10 cellular contexts compared by ENCODE assay signal in the genomic region with DNA sequence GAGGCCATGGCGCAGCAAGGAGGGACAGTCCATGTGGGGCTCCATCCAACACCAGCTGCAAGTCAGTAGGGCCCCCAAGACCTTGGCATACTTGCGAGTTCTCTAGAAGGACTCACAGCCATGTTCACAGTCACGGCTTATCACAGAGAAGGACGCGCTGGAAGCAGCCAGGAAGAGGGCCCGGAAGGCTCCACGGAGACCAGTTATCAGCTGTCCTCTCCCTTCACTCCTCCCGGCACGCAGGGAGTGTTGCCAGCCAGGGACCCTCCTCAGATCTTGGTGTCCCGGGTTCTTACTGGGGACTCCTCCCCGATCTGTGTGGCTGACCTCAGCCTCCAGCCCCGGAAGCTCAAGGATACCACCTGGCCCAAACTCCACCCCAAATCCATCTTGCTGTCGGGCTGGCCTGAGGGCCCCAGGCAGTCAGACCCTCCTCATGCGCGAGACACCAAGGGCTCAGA.
DNase-seq lines count a peak whose midpoint lies in the region; ATAC-seq, FAIRE-seq and TF ChIP-seq lines count a peak whose summit lies in the region.
"Had no signal": no experiment of that assay in that cellular context is flagged by ENCODE, and none has a peak within 500 bp of the region (broad histone marks: within the 10 kb centered on the region; RNA-seq: fewer than 3 reads in every experiment).

No MANE protein-coding gene starts in this region.

- TF ChIP-seq CTCF in brain microvascular endothelial cell (IDR thresholded peaks at IDR 0.05; ENCODE audit: low read depth, low read length, missing control alignments), result no peak

- no peak for FAIRE-seq in GM12892 (lab: Jason Lieb, UNC)

- peak overlapping the region; percentile 47 for H3K4me3 ChIP-seq in HUES6 (ENCODE audit: low read depth, low read length)
- peak overlapping the region; percentile 24 for H3K4me3 ChIP-seq in brain microvascular endothelial cell (ENCODE audit: low read depth, low read length)

- peak overlapping the region; percentile 69 for H3K9ac ChIP-seq in HUES6 (ENCODE audit: low read length)

- no peak for TF ChIP-seq POLR2A in GM12892 (IDR thresholded peaks at IDR 0.05; ENCODE audit: low read depth, low read length)

- no peaks in the 10 kb centered on the region for H3K27me3 Mint-ChIP-seq in stimulated activated memory B cell treated with anti-CD40 and anti-IgM and Interleukin-4, amounts not matched to agents 10 μg/mL and 1 μg/mL and 100 μg/mL, for 72 hours

- H3K4me1 ChIP-seq in HUES6 (ENCODE audit: control insufficient read depth, insufficient read depth, low read length), result peaks cover 13% of the 10 kb centered on the region

- in situ Hi-C loops in brain microvascular endothelial cell (cut with HindIII; ENCODE audit: low pct_ligation_motif_present, low sequenced_read_pairs), result no loop called here

- H3K4me1 Mint-ChIP-seq in stimulated activated memory B cell treated with anti-CD40 and anti-IgM and Interleukin-4, amounts not matched to agents 10 μg/mL and 1 μg/mL and 100 μg/mL, for 72 hours, result peaks cover 14% of the 10 kb centered on the region

- no peaks in the 10 kb centered on the region for H3K9me3 Mint-ChIP-seq in stimulated activated memory B cell treated with anti-CD40 and anti-IgM and Interleukin-4, amounts not matched to agents 10 μg/mL and 1 μg/mL and 100 μg/mL, for 72 hours

- no peaks in the 10 kb centered on the region for H3K9me3 ChIP-seq in HUES6 (ENCODE audit: control insufficient read depth, insufficient read depth, low read depth, low read length)

- no peak overlapping the region for H3K4me3 Mint-ChIP-seq in stimulated activated memory B cell treated with anti-CD40 and anti-IgM and Interleukin-4, amounts not matched to agents 10 μg/mL and 1 μg/mL and 100 μg/mL, for 72 hours

- no peak overlapping the region for H3K27ac Mint-ChIP-seq in stimulated activated memory B cell treated with anti-CD40 and anti-IgM and Interleukin-4, amounts not matched to agents 10 μg/mL and 1 μg/mL and 100 μg/mL, for 72 hours
- H3K27ac Mint-ChIP-seq: T-cell had no signal

- H3K27ac ChIP-seq in HUES6 (ENCODE audit: low read depth, low read length), result no peak overlapping the region
- no peak overlapping the region for H3K27ac ChIP-seq in brain microvascular endothelial cell

- no peak for DNase-seq in brain microvascular endothelial cell
- peak; percentile 42 for DNase-seq in kidney tubule cell (ENCODE audit: low spot score)
- DNase-seq in DMS79 treated with DMSO at 0.1 percent for 48 hours (lab: John Stamatoyannopoulos, UW), result no peak
- DNase-seq in GM12892 (ENCODE audit: insufficient read length), result no peak
- DNase-seq in NCI-H2081 treated with DMSO at 0.1 percent for 48 hours (lab: John Stamatoyannopoulos, UW), result no peak
- no peak for DNase-seq in activated CD4-positive, CD25-positive, alpha-beta regulatory T cell (lab: John Stamatoyannopoulos, UW)
- DNase-seq: NCI-H1105 treated with DMSO at 0.1 percent for 48 hours had no signal

- no peaks in the 10 kb centered on the region for H3K27me3 ChIP-seq in HUES6 (ENCODE audit: control insufficient read depth, insufficient read depth, low read length)
- no peaks in the 10 kb centered on the region for H3K27me3 ChIP-seq in brain microvascular endothelial cell (replicated peaks)

- peak; percentile 12 for ATAC-seq in stimulated activated memory B cell treated with anti-CD40 and anti-IgM and Interleukin-4, amounts not matched to agents 10 μg/mL and 1 μg/mL and 100 μg/mL, for 72 hours

- H3K36me3 Mint-ChIP-seq in stimulated activated memory B cell treated with anti-CD40 and anti-IgM and Interleukin-4, amounts not matched to agents 10 μg/mL and 1 μg/mL and 100 μg/mL, for 72 hours, result no peaks in the 10 kb centered on the region

- H3K36me3 ChIP-seq in HUES6 (ENCODE audit: control insufficient read depth, insufficient read depth, low read length), result no peaks in the 10 kb centered on the region
- no peaks in the 10 kb centered on the region for H3K36me3 ChIP-seq in brain microvascular endothelial cell (replicated peaks)
